In genomic region chr1:76950306-76950705, GRCh38 we compare ENCODE assay signal across 20 cellular contexts.
"Had no signal": no experiment of that assay in that cellular context is flagged by ENCODE, and none has a peak within 500 bp of the region (broad histone marks: within the 10 kb centered on the region; RNA-seq: fewer than 3 reads in every experiment).

No MANE protein-coding gene starts in this region.

- ATAC-seq: effector memory CD8-positive, alpha-beta T cell; WTC11 had no signal

- H3K36me3 Mint-ChIP-seq: brain, immature natural killer cell, type B pancreatic cell, WTC11 had no signal

- H3K36me3 ChIP-seq: adrenal gland, left ventricle myocardium inferior, sigmoid colon had no signal

- H3K27ac Mint-ChIP-seq: activated CD4-positive, alpha-beta T cell treated with anti-CD3 and anti-CD28 coated beads, Interleukin-2, amount 10 ng/mL, durations not matched to agents 24 days and 14 days; activated naive CD4-positive, alpha-beta T cell treated with anti-CD3 and anti-CD28 coated beads for 36 hours; activated T-helper 1 cell treated with anti-CD3 and anti-CD28 coated beads, Interleukin-12 subunit alpha, Interleukin-12 subunit beta, Interleukin-2, Interleukin-4 antibody, amounts not matched to agents 30 ng/mL and 10 ng/mL and 1 ng/mL, durations not matched to agents 14 hours and 24 hours and 36 hours; brain; dendritic cell treated with granulocyte-macrophage colony-stimulating factor and Interleukin-4, amounts not matched to agents 40 ng/mL and 50 ng/mL, for 4 days; effector memory CD8-positive, alpha-beta T cell; immature natural killer cell; T-helper 1 cell treated with Interleukin-12 subunit alpha and Interleukin-12 subunit beta and Interleukin-4 antibody, amounts not matched to agents 30 μg/mL and 1 μg/mL, for 36 hours; type B pancreatic cell; WTC11 had no signal

- H3K4me1 ChIP-seq: adrenal gland, left ventricle myocardium inferior, sigmoid colon had no signal

- H3K4me3 ChIP-seq: adrenal gland, left ventricle myocardium inferior, sigmoid colon had no signal

- DNase-seq: activated CD4-positive, alpha-beta T cell treated with anti-CD3 and anti-CD28 coated beads, Interleukin-2, amount 10 ng/mL, durations not matched to agents 24 days and 14 days; activated naive CD4-positive, alpha-beta T cell treated with anti-CD3 and anti-CD28 coated beads for 36 hours; adrenal gland; cerebellar nuclear complex; effector memory CD8-positive, alpha-beta T cell; erythroblast; glutamatergic neuron; immature natural killer cell; left ventricle myocardium inferior; mesenchymal stem cell; sigmoid colon; stimulated activated CD4-positive, alpha-beta T cell treated with anti-CD3 and anti-CD28 coated beads, Interleukin-12 subunit alpha, Interleukin-12 subunit beta, amount 100 ng/mL, for 4 hours; stimulated activated naive CD4-positive, alpha-beta T cell had no signal

- H3K4me3 Mint-ChIP-seq: activated CD4-positive, alpha-beta T cell treated with anti-CD3 and anti-CD28 coated beads, Interleukin-2, amount 10 ng/mL, durations not matched to agents 24 days and 14 days; activated naive CD4-positive, alpha-beta T cell treated with anti-CD3 and anti-CD28 coated beads for 36 hours; activated T-helper 1 cell treated with anti-CD3 and anti-CD28 coated beads, Interleukin-12 subunit alpha, Interleukin-12 subunit beta, Interleukin-2, Interleukin-4 antibody, amounts not matched to agents 30 ng/mL and 10 ng/mL and 1 ng/mL, durations not matched to agents 14 hours and 24 hours and 36 hours; brain; dendritic cell treated with granulocyte-macrophage colony-stimulating factor and Interleukin-4, amounts not matched to agents 40 ng/mL and 50 ng/mL, for 4 days; effector memory CD8-positive, alpha-beta T cell; immature natural killer cell; nephron; T-helper 1 cell treated with Interleukin-12 subunit alpha and Interleukin-12 subunit beta and Interleukin-4 antibody, amounts not matched to agents 30 μg/mL and 1 μg/mL, for 36 hours; type B pancreatic cell; WTC11 had no signal

- H3K27me3 Mint-ChIP-seq: activated CD4-positive, alpha-beta T cell treated with anti-CD3 and anti-CD28 coated beads, Interleukin-2, amount 10 ng/mL, durations not matched to agents 24 days and 14 days; brain; dendritic cell treated with granulocyte-macrophage colony-stimulating factor and Interleukin-4, amounts not matched to agents 40 ng/mL and 50 ng/mL, for 4 days; effector memory CD8-positive, alpha-beta T cell; type B pancreatic cell had no signal

- H3K4me1 Mint-ChIP-seq: activated CD4-positive, alpha-beta T cell treated with anti-CD3 and anti-CD28 coated beads, Interleukin-2, amount 10 ng/mL, durations not matched to agents 24 days and 14 days; immature natural killer cell; nephron had no signal

- H3K9me3 ChIP-seq: adrenal gland, left ventricle myocardium inferior, sigmoid colon had no signal

- H3K27ac ChIP-seq: adrenal gland, left ventricle myocardium inferior, sigmoid colon had no signal

- H3K9me3 Mint-ChIP-seq: activated CD4-positive, alpha-beta T cell treated with anti-CD3 and anti-CD28 coated beads, Interleukin-2, amount 10 ng/mL, durations not matched to agents 24 days and 14 days; activated naive CD4-positive, alpha-beta T cell treated with anti-CD3 and anti-CD28 coated beads for 36 hours; activated T-helper 1 cell treated with anti-CD3 and anti-CD28 coated beads, Interleukin-12 subunit alpha, Interleukin-12 subunit beta, Interleukin-2, Interleukin-4 antibody, amounts not matched to agents 30 ng/mL and 10 ng/mL and 1 ng/mL, durations not matched to agents 14 hours and 24 hours and 36 hours; brain; dendritic cell treated with granulocyte-macrophage colony-stimulating factor and Interleukin-4, amounts not matched to agents 40 ng/mL and 50 ng/mL, for 4 days; effector memory CD8-positive, alpha-beta T cell; immature natural killer cell; nephron; T-helper 1 cell treated with Interleukin-12 subunit alpha and Interleukin-12 subunit beta and Interleukin-4 antibody, amounts not matched to agents 30 μg/mL and 1 μg/mL, for 36 hours; type B pancreatic cell; WTC11 had no signal

- H3K27me3 ChIP-seq: adrenal gland, sigmoid colon had no signal
